In the genomic region with DNA sequence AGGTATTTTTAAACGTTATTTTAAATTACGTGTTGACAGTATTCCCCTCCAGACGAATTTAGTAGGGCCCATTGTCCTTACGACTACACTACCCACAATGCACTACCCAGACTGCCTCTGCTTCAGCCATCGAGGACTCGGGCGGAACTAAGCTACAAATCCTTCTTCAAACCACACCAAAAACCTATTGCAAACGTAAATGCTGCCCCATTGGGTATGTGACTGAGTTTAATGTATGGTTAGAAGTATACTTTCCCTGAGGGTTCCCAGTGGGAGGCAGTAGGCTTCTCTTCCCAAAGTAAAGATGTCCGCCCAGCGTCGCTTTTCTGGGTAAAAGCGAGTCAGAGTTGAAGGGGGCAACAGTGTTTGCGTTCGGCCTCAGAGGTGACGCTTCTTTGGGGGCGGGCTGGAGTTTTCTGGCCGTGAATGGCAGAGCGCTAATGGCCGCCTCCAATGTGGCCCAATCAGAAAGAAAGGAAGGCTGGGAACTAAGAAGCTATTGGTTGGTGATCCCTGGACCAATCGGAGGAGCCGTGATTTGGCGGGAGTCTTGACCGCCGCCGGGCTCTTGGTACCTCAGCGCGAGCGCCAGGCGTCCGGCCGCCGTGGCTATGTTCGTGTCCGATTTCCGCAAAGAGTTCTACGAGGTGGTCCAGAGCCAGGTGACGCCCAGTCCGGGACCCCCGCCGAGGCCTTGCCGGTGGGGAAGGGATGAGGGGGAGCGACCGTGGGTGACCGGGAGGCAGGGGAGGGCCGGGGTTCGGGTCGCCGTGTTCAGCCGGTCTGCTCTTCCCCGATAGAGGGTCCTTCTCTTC, we compare ENCODE assay signal across 8 cellular contexts. TPM values are rescaled to one million over a fixed set of nuclear protein-coding genes. Genes with fewer than 3 reads are reported as not detected.
DNase-seq lines count a peak whose midpoint lies in the region; ATAC-seq and TF ChIP-seq lines count a peak whose summit lies in the region.

A gene with protein sequence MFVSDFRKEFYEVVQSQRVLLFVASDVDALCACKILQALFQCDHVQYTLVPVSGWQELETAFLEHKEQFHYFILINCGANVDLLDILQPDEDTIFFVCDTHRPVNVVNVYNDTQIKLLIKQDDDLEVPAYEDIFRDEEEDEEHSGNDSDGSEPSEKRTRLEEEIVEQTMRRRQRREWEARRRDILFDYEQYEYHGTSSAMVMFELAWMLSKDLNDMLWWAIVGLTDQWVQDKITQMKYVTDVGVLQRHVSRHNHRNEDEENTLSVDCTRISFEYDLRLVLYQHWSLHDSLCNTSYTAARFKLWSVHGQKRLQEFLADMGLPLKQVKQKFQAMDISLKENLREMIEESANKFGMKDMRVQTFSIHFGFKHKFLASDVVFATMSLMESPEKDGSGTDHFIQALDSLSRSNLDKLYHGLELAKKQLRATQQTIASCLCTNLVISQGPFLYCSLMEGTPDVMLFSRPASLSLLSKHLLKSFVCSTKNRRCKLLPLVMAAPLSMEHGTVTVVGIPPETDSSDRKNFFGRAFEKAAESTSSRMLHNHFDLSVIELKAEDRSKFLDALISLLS (plus strand): TSS at position 563 of the 815 bp plus-strand sequence. CDS start 49 bp downstream, at position 612.

- peak within 1 kb of the TSS; percentile 98 for H3K27ac Mint-ChIP-seq in T-helper 2 cell treated with Interferon-gamma antibody and Interleukin-4, amounts not matched to agents 5 μg/mL and 100 μg/mL, for 36 hours

- H3K4me3 Mint-ChIP-seq in T-helper 2 cell treated with Interferon-gamma antibody and Interleukin-4, amounts not matched to agents 5 μg/mL and 100 μg/mL, for 36 hours = peak within 1 kb of the TSS; percentile 96

- H3K36me3 ChIP-seq in ascending aorta (peaks cover 3 to 7% of the 10 kb centered on the region in 2 donors), right atrium auricular region (peaks cover 7% of the 10 kb centered on the region), psoas muscle (ENCODE audit: insufficient read depth in 1 of 2, low read depth in 1 of 2) (peaks cover 0 to 10% of the 10 kb centered on the region in 2 donors), uterus (no peaks in the 10 kb centered on the region)

- peaks cover 26% of the 10 kb centered on the region for H3K36me3 Mint-ChIP-seq in T-helper 2 cell treated with Interferon-gamma antibody and Interleukin-4, amounts not matched to agents 5 μg/mL and 100 μg/mL, for 36 hours (ENCODE audit: low read depth)

- ATAC-seq in GM18502 (IDR thresholded peaks at IDR 0.05; ENCODE audit: poor library complexity, unreplicated experiment) (peak; percentile 83), HG02970 (IDR thresholded peaks at IDR 0.05; ENCODE audit: low FRiP score, unreplicated experiment) (peak; percentile 91), psoas muscle (peak; percentile 88 to 92 (median 90))

- no peaks in the 10 kb centered on the region for H3K9me3 Mint-ChIP-seq in T-helper 2 cell treated with Interferon-gamma antibody and Interleukin-4, amounts not matched to agents 5 μg/mL and 100 μg/mL, for 36 hours

- H3K4me1 ChIP-seq in ascending aorta = peaks cover 3 to 11% of the 10 kb centered on the region in 2 donors
- peaks cover 0 to 22% of the 10 kb centered on the region in 2 donors for H3K4me1 ChIP-seq in right atrium auricular region
- H3K4me1 ChIP-seq in psoas muscle = peaks cover 35% of the 10 kb centered on the region
- H3K4me1 ChIP-seq in uterus = peaks cover 0 to 9% of the 10 kb centered on the region in 2 donors

- no peak for TF ChIP-seq POLR2A in uterus (IDR thresholded peaks at IDR 0.05)

- H3K27me3 ChIP-seq in ascending aorta (no peaks in the 10 kb centered on the region), right atrium auricular region (no peaks in the 10 kb centered on the region), psoas muscle (ENCODE audit: insufficient read depth in 3 of 3, low read length in 2 of 3) (no peaks in the 10 kb centered on the region), uterus (no peaks in the 10 kb centered on the region)

- H3K27ac ChIP-seq in ascending aorta (peak within 1 kb of the TSS; percentile 87 to 98), right atrium auricular region (peak within 1 kb of the TSS; percentile 89 to 96), psoas muscle (peak within 1 kb of the TSS; percentile 97), uterus (peak within 1 kb of the TSS; percentile 98 to 99)

- no peak for TF ChIP-seq CTCF in ascending aorta (IDR thresholded peaks at IDR 0.05)
- no peak for TF ChIP-seq CTCF in right atrium auricular region (IDR thresholded peaks at IDR 0.05)
- no peak for TF ChIP-seq CTCF in psoas muscle (IDR thresholded peaks at IDR 0.05)
- TF ChIP-seq CTCF in uterus (IDR thresholded peaks at IDR 0.05) = no peak

- DNase-seq in NCI-H1930 (lab: John Stamatoyannopoulos, UW) (peak; percentile 95 to 96), ascending aorta (ENCODE audit: low spot score in 2 of 2) (peak; percentile 90 to 98), right atrium auricular region (ENCODE audit: low spot score) (peak; percentile 98), psoas muscle (peak; percentile 96 to 98), uterus (peak; percentile 96 to 97)
- peak; percentile 93 for DNase-seq in T-helper 2 cell treated with Interferon-gamma antibody and Interleukin-4, amounts not matched to agents 5 μg/mL and 100 μg/mL, for 36 hours (ENCODE audit: low spot score)

- H3K4me1 Mint-ChIP-seq in T-helper 2 cell treated with Interferon-gamma antibody and Interleukin-4, amounts not matched to agents 5 μg/mL and 100 μg/mL, for 36 hours (ENCODE audit: low read depth) = peaks cover 21% of the 10 kb centered on the region

- WGBS in psoas muscle, 3 donors = 0 to 1% (median 0%) methylated on average over 48 to 50 of the region's 50 CpGs

- peak within 1 kb of the TSS; percentile 84 to 85 for H3K4me3 ChIP-seq in ascending aorta
- peak within 1 kb of the TSS; percentile 84 to 97 for H3K4me3 ChIP-seq in right atrium auricular region
- peak within 1 kb of the TSS; percentile 84 for H3K4me3 ChIP-seq in psoas muscle
- H3K4me3 ChIP-seq in uterus = peak within 1 kb of the TSS; percentile 59 to 73

- intact Hi-C loops in ascending aorta (cut with DNase I) (loop anchor here (1.0 to 2.0 kb wide), 6 partner anchors 32 to 335 kb away; a partner anchor contains a TSS), psoas muscle (cut with DNase I) (loop anchor here (5.0 to 10.0 kb wide), 2 partner anchors 37 to 185 kb away; a partner anchor contains a TSS), uterus (cut with DNase I; ENCODE audit: low total_unique reads) (no loop called here)

- no peaks in the 10 kb centered on the region for H3K27me3 Mint-ChIP-seq in T-helper 2 cell treated with Interferon-gamma antibody and Interleukin-4, amounts not matched to agents 5 μg/mL and 100 μg/mL, for 36 hours (ENCODE audit: low read depth)

- no peaks in the 10 kb centered on the region for H3K9me3 ChIP-seq in ascending aorta
- no peaks in the 10 kb centered on the region for H3K9me3 ChIP-seq in right atrium auricular region
- H3K9me3 ChIP-seq in psoas muscle = no peaks in the 10 kb centered on the region
- no peaks in the 10 kb centered on the region for H3K9me3 ChIP-seq in uterus

RNA-seq across cellular contexts. Expression of the gene that starts here (rescaled TPM):
- total RNA-seq in ascending aorta (not detected), right atrium auricular region (1 to 10 TPM in 1 of 2 donors, not detected in 1; 3.3 TPM), psoas muscle (under 1 TPM in 2 of 4 donors, not detected in 2; 0.50 to 0.71 TPM), uterus (10 to 100 TPM in 1 of 4 donors, not detected in 3; 11.7 TPM)
- under 1 TPM; 0.30 to 0.77 (median 0.73) TPM for polyA plus RNA-seq in psoas muscle

Comparison
In these comparisons a context has a peak if more than half of its experiments do, and no peak if none do; other contexts are left out.
1. Peak in every context shown above with its lines: DNase-seq, ATAC-seq, H3K4me3 ChIP-seq and H3K27ac ChIP-seq.
2. Peak in DNase-seq, H3K4me3 ChIP-seq and H3K27ac ChIP-seq in ascending aorta; RNA of the gene not detected or under 1 TPM.
3. Peak in DNase-seq, ATAC-seq, H3K4me3 ChIP-seq and H3K27ac ChIP-seq in psoas muscle; RNA of the gene not detected or under 1 TPM.